9 cellular contexts compared by ENCODE assay signal in the genomic region with DNA sequence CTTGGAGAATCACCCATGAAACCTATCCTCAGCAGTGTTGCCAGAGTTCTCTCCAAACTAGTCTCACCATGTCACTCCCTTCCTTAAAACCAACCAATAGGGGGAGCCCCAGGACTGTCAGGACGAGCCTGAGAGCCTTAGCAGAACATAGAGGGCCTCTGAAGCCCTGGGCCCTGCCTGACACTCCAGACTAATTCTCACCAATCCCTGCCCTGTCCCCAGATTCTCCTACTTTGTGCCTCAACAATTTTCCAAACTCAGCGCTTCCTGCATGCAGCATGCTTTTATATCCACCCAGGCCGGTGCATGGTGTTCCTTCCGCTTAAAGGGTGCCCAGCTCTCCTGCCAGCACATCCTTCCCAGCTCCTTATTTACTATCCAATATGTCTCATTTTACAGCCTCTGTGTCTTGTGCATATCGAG. TPM values are rescaled to one million over a fixed set of nuclear protein-coding genes. Genes with fewer than 3 reads are reported as not detected.
DNase-seq lines count a peak whose midpoint lies in the region; ATAC-seq, FAIRE-seq and TF ChIP-seq lines count a peak whose summit lies in the region.
"Had no signal": no experiment of that assay in that cellular context is flagged by ENCODE, and none has a peak within 500 bp of the region (broad histone marks: within the 10 kb centered on the region; RNA-seq: fewer than 3 reads in every experiment).

No MANE protein-coding gene starts in this region.

- H3K4me2 ChIP-seq in MM.1S (ENCODE audit: low read depth, low read length) (no peak overlapping the region), endothelial cell of umbilical vein (ENCODE audit: insufficient read depth, low read length) (no peak overlapping the region)

- DNase-seq in DMS114 treated with DMSO at 0.1 percent for 48 hours (lab: John Stamatoyannopoulos, UW; ENCODE audit: unreplicated experiment) (peak; percentile 46), MM.1S (peak; percentile 30), RWPE2 (ENCODE audit: low spot score) (no peak), endothelial cell of umbilical vein (ENCODE audit: low read depth, low spot score) (peak; percentile 63), mucosa of gallbladder (ENCODE audit: low spot score) (peak; percentile 34)

- intact Hi-C loops in endothelial cell of umbilical vein (cut with micrococcal nuclease): loop anchor here (1.0 kb wide), 2 partner anchors 62 to 126 kb away; no protein-coding TSS in a partner anchor

- CTCF ChIA-PET in endothelial cell of umbilical vein (lab: Charles Lee): interaction anchor here (0.6 to 1.6 kb wide), 8 partner anchors 8 to 334 kb away, joined by 3 to 10 read pairs (median 3); no protein-coding TSS in a partner anchor

- H3K27me3 ChIP-seq in MM.1S (replicated peaks; ENCODE audit: insufficient read depth, low read length): no peaks in the 10 kb centered on the region
- no peaks in the 10 kb centered on the region for H3K27me3 ChIP-seq in RWPE2 (ENCODE audit: insufficient read depth, poor library complexity, severe bottlenecking)
- peaks cover 2 to 4% of the 10 kb centered on the region in 2 experiments for H3K27me3 ChIP-seq in endothelial cell of umbilical vein (ENCODE audit: control insufficient read depth in 2 of 2, insufficient read depth in 2 of 2, low read length in 2 of 2)

- ATAC-seq in GM21367 (IDR thresholded peaks at IDR 0.05; ENCODE audit: unreplicated experiment) (peak; percentile 69), RWPE2 (ENCODE audit: low read depth) (peak; percentile 73), GM21381 (IDR thresholded peaks at IDR 0.05; ENCODE audit: unreplicated experiment) (no peak), GM18909 (IDR thresholded peaks at IDR 0.05; ENCODE audit: poor library complexity, unreplicated experiment) (no peak)

- dilution Hi-C loops in endothelial cell of umbilical vein (cut with MboI; ENCODE audit: extremely low pct_ligation_motif_present, low sequenced_read_pairs): no loop called here

- H2AFZ ChIP-seq in MM.1S (ENCODE audit: low read length) (no peak overlapping the region), endothelial cell of umbilical vein (ENCODE audit: low read depth, low read length) (no peak overlapping the region)

- no TSS peak for BruUV-seq in endothelial cell of umbilical vein (replicated peaks; lab: Mats Ljungman, UMichigan)

- H3K4me3 ChIP-seq in MM.1S (ENCODE audit: low read length): no peak overlapping the region
- no peak overlapping the region for H3K4me3 ChIP-seq in RWPE2 (ENCODE audit: severe bottlenecking)
- no peak overlapping the region for H3K4me3 ChIP-seq in endothelial cell of umbilical vein (replicated peaks in 1 of 3; ENCODE audit: insufficient read depth in 1 of 3, low read depth in 1 of 3, low read length in 3 of 3)

- H3K4me1 ChIP-seq in MM.1S (ENCODE audit: low read length) (no peaks in the 10 kb centered on the region), RWPE2 (ENCODE audit: insufficient read depth, poor library complexity, severe bottlenecking) (no peaks in the 10 kb centered on the region), endothelial cell of umbilical vein (ENCODE audit: control insufficient read depth, extremely low read depth, insufficient read depth, low read length) (no peaks in the 10 kb centered on the region)

- H3K9ac ChIP-seq in MM.1S (ENCODE audit: low read length) (no peak overlapping the region), endothelial cell of umbilical vein (replicated peaks; ENCODE audit: extremely low read depth, insufficient read depth, low read length) (no peak overlapping the region)

- no peak for TF ChIP-seq POLR2A in endothelial cell of umbilical vein (IDR thresholded peaks at IDR 0.05; ENCODE audit: low read depth, low read length)

- no peak overlapping the region for H3K27ac ChIP-seq in MM.1S (ENCODE audit: low read length)
- H3K27ac ChIP-seq in RWPE2 (ENCODE audit: poor library complexity, severe bottlenecking): no peak overlapping the region
- no peak overlapping the region for H3K27ac ChIP-seq in endothelial cell of umbilical vein (ENCODE audit: insufficient read depth, low read depth, low read length)

- H3K9me2 ChIP-seq in MM.1S (replicated peaks; ENCODE audit: insufficient read depth, low read length): no peaks in the 10 kb centered on the region

- POLR2A ChIA-PET in endothelial cell of umbilical vein (lab: Charles Lee): no interaction called here

- FAIRE-seq in endothelial cell of umbilical vein (lab: Jason Lieb, UNC): peak; percentile 87
- FAIRE-seq: TTC549 had no signal

- TF ChIP-seq CTCF in MM.1S (IDR thresholded peaks at IDR 0.05; ENCODE audit: low read length) (peak; percentile 37), RWPE2 (IDR thresholded peaks at IDR 0.05; ENCODE audit: poor library complexity, severe bottlenecking) (peak; percentile 41), endothelial cell of umbilical vein (IDR thresholded peaks at IDR 0.05; ENCODE audit: extremely low read depth in 1 of 2, insufficient read depth in 1 of 2, low read depth in 1 of 2, low read length in 2 of 2) (peak; percentile 64 to 74)

- H3K79me2 ChIP-seq in MM.1S (ENCODE audit: low read length): no peaks in the 10 kb centered on the region
- H3K79me2 ChIP-seq in endothelial cell of umbilical vein (ENCODE audit: control insufficient read depth, insufficient read depth, low read length): no peaks in the 10 kb centered on the region

- no peaks in the 10 kb centered on the region for H4K20me1 ChIP-seq in MM.1S (ENCODE audit: insufficient read depth, low read length)
- no peaks in the 10 kb centered on the region for H4K20me1 ChIP-seq in endothelial cell of umbilical vein (replicated peaks; ENCODE audit: control insufficient read depth, extremely low read depth, insufficient read depth, low read length)

- no peaks in the 10 kb centered on the region for H3K9me3 ChIP-seq in MM.1S (replicated peaks; ENCODE audit: insufficient read depth, low read length)
- no peaks in the 10 kb centered on the region for H3K9me3 ChIP-seq in RWPE2 (ENCODE audit: severe bottlenecking)
- no peaks in the 10 kb centered on the region for H3K9me3 ChIP-seq in endothelial cell of umbilical vein (replicated peaks; ENCODE audit: control insufficient read depth, insufficient read depth, low read length)

- H3K36me3 ChIP-seq in MM.1S (replicated peaks; ENCODE audit: insufficient read depth, low read length) (no peaks in the 10 kb centered on the region), RWPE2 (ENCODE audit: low read depth) (no peaks in the 10 kb centered on the region), endothelial cell of umbilical vein (ENCODE audit: control insufficient read depth in 2 of 2, extremely low read depth in 1 of 2, insufficient read depth in 2 of 2, low read length in 2 of 2) (no peaks in the 10 kb centered on the region)

- H3F3A ChIP-seq in MM.1S (ENCODE audit: insufficient read depth, low read length): no peaks in the 10 kb centered on the region

- no peaks in the 10 kb centered on the region for H3K9me1 ChIP-seq in endothelial cell of umbilical vein (replicated peaks; ENCODE audit: control insufficient read depth, extremely low read depth, insufficient read depth, low read length)

TF ChIP-seq in endothelial cell of umbilical vein, 7 proteins besides CTCF, POLR2A, EP300 and RAD21:
- no peak for TF ChIP-seq FOS (IDR thresholded peaks at IDR 0.05; ENCODE audit: borderline replicate concordance, insufficient read depth, low read length)
- TF ChIP-seq GATA2 (IDR thresholded peaks at IDR 0.05; ENCODE audit: insufficient read depth, insufficient read length, low read depth, low read length): no peak
- TF ChIP-seq POLR2AphosphoS5 (IDR thresholded peaks at IDR 0.05; ENCODE audit: insufficient read depth, low read depth, low read length): no peak
- TF ChIP-seq, protein P1, sequence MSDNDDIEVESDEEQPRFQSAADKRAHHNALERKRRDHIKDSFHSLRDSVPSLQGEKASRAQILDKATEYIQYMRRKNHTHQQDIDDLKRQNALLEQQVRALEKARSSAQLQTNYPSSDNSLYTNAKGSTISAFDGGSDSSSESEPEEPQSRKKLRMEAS (IDR thresholded peaks at IDR 0.05; ENCODE audit: insufficient read depth, insufficient read length): no peak
- TF ChIP-seq EZH2 (IDR thresholded peaks at IDR 0.05; ENCODE audit: borderline replicate concordance, low read depth, low read length, severe bottlenecking): no peak
- no peak for TF ChIP-seq JUN (IDR thresholded peaks at IDR 0.05; ENCODE audit: borderline replicate concordance, insufficient read depth, insufficient read length, low read depth)
- TF ChIP-seq MYC (IDR thresholded peaks at IDR 0.05; ENCODE audit: low read depth, low read length): no peak

RNA-seq across cellular contexts. Expression of a gene that starts 42.7 kb away (rescaled TPM):
- total RNA-seq in endothelial cell of umbilical vein (not detected in 2 replicates), mucosa of gallbladder (not detected)
- not detected in 2 replicates for polyA plus RNA-seq in endothelial cell of umbilical vein
- not detected in 2 replicates for polyA plus RNA-seq in endothelial cell of umbilical vein (2011; cell fraction: cytosol; rRNA removed)
- not detected in 2 replicates for polyA plus RNA-seq in endothelial cell of umbilical vein (2011; cell fraction: nucleus; rRNA removed)
- not detected in 2 replicates for polyA plus RNA-seq in endothelial cell of umbilical vein (2012)
- not detected in 2 replicates for polyA minus RNA-seq in endothelial cell of umbilical vein
- not detected for polyA minus RNA-seq in endothelial cell of umbilical vein (2011; cell fraction: cytosol; rRNA and poly(A)+ RNA removed)
- not detected in 2 replicates for polyA minus RNA-seq in endothelial cell of umbilical vein (2011; cell fraction: nucleus; rRNA and poly(A)+ RNA removed)

Comparison
In these comparisons a context has a peak if more than half of its experiments do, and no peak if none do; other contexts are left out.
1. ATAC-seq: peak in GM21367 (single experiment) and RWPE2 (single experiment); none in GM21381 (single experiment) and GM18909 (single experiment).
2. Peak in every context shown above with its lines, with median percentiles within 50 percentile points of each other: CTCF ChIP-seq.